Comparison of ENCODE assay signal across 3 cellular contexts in the genomic region with DNA sequence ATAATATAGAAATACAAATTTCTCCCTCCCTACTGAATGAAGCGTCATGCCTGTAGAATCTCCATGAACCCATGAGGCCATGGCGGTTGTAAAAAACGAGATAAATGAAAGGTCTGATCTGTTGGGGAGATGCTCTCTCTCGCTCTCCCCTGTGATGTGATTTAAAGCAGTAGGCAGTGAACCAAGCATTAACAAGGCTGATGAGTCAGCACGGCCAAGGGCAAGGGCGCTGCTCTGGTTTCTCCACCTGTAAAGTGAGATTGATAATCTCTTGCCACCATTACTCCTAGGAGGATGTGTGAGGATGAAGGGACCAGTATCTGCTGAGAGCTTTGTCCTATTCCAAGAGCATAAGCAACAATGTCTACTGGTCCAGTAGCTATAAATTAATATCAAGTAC.
TF ChIP-seq lines count a peak whose summit lies in the region.

No MANE protein-coding gene starts in this region.

TF ChIP-seq in A549, 52 proteins besides CTCF, POLR2A, EP300 and RAD21:
- TF ChIP-seq MAFK (IDR thresholded peaks at IDR 0.05; ENCODE audit: partially characterized antibody) (peak; percentile 1), NFE2L2 (conservative IDR thresholded peaks at IDR 0.05; ENCODE audit: low read length) (no peak), ZNF302 (CRISPR knock-in tag; IDR thresholded peaks at IDR 0.05) (no peak), RFX5 (IDR thresholded peaks at IDR 0.05) (no peak), GATA3 (IDR thresholded peaks at IDR 0.05; ENCODE audit: borderline replicate concordance) (no peak)
- TF ChIP-seq, protein P1, sequence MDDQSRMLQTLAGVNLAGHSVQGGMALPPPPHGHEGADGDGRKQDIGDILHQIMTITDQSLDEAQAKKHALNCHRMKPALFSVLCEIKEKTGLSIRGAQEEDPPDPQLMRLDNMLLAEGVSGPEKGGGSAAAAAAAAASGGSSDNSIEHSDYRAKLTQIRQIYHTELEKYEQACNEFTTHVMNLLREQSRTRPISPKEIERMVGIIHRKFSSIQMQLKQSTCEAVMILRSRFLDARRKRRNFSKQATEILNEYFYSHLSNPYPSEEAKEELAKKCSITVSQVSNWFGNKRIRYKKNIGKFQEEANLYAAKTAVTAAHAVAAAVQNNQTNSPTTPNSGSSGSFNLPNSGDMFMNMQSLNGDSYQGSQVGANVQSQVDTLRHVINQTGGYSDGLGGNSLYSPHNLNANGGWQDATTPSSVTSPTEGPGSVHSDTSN (IDR thresholded peaks at IDR 0.05) = no peak
- TF ChIP-seq, protein P2, sequence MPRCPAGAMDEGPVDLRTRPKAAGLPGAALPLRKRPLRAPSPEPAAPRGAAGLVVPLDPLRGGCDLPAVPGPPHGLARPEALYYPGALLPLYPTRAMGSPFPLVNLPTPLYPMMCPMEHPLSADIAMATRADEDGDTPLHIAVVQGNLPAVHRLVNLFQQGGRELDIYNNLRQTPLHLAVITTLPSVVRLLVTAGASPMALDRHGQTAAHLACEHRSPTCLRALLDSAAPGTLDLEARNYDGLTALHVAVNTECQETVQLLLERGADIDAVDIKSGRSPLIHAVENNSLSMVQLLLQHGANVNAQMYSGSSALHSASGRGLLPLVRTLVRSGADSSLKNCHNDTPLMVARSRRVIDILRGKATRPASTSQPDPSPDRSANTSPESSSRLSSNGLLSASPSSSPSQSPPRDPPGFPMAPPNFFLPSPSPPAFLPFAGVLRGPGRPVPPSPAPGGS (IDR thresholded peaks at IDR 0.05) = no peak
TF ChIP-seq in A549: peak in this region for 1.

TF ChIP-seq in H1, 55 proteins besides CTCF, POLR2A, EP300 and RAD21:
- no peak for TF ChIP-seq YY1 (IDR thresholded peaks at IDR 0.05; ENCODE audit: low read depth, low read length)
- no peak for TF ChIP-seq SRF (IDR thresholded peaks at IDR 0.05; ENCODE audit: low read depth, low read length)
- no peak for TF ChIP-seq EZH2 (IDR thresholded peaks at IDR 0.05; ENCODE audit: low read depth, low read length, severe bottlenecking)
- TF ChIP-seq GABPA (IDR thresholded peaks at IDR 0.05; ENCODE audit: borderline replicate concordance, insufficient read depth, low read length) = no peak
- no peak for TF ChIP-seq RBBP5 (IDR thresholded peaks at IDR 0.05; ENCODE audit: borderline replicate concordance, low read depth, low read length)
- no peak for TF ChIP-seq BACH1 (IDR thresholded peaks at IDR 0.05; ENCODE audit: low read length)
- TF ChIP-seq CEBPB (IDR thresholded peaks at IDR 0.05; ENCODE audit: low read depth, low read length) = no peak
- TF ChIP-seq BCL11A (IDR thresholded peaks at IDR 0.05; ENCODE audit: low read depth in 2 of 2, low read length in 2 of 2) = no peak

TF ChIP-seq in neural cell, 6 proteins besides CTCF, POLR2A, EP300 and RAD21:
- TF ChIP-seq POLR2AphosphoS5 (IDR thresholded peaks at IDR 0.05) = no peak
- TF ChIP-seq EZH2 (IDR thresholded peaks at IDR 0.05; ENCODE audit: borderline replicate concordance, insufficient read depth, low read length, poor library complexity, severe bottlenecking) = no peak
- TF ChIP-seq, protein P3, sequence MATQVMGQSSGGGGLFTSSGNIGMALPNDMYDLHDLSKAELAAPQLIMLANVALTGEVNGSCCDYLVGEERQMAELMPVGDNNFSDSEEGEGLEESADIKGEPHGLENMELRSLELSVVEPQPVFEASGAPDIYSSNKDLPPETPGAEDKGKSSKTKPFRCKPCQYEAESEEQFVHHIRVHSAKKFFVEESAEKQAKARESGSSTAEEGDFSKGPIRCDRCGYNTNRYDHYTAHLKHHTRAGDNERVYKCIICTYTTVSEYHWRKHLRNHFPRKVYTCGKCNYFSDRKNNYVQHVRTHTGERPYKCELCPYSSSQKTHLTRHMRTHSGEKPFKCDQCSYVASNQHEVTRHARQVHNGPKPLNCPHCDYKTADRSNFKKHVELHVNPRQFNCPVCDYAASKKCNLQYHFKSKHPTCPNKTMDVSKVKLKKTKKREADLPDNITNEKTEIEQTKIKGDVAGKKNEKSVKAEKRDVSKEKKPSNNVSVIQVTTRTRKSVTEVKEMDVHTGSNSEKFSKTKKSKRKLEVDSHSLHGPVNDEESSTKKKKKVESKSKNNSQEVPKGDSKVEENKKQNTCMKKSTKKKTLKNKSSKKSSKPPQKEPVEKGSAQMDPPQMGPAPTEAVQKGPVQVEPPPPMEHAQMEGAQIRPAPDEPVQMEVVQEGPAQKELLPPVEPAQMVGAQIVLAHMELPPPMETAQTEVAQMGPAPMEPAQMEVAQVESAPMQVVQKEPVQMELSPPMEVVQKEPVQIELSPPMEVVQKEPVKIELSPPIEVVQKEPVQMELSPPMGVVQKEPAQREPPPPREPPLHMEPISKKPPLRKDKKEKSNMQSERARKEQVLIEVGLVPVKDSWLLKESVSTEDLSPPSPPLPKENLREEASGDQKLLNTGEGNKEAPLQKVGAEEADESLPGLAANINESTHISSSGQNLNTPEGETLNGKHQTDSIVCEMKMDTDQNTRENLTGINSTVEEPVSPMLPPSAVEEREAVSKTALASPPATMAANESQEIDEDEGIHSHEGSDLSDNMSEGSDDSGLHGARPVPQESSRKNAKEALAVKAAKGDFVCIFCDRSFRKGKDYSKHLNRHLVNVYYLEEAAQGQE (IDR thresholded peaks at IDR 0.05; ENCODE audit: borderline replicate concordance) = no peak
- no peak for TF ChIP-seq MXI1 (conservative IDR thresholded peaks at IDR 0.05; ENCODE audit: poor library complexity, severe bottlenecking)
- no peak for TF ChIP-seq SMC3 (conservative IDR thresholded peaks at IDR 0.05; ENCODE audit: poor library complexity)
TF ChIP-seq in neural cell: peak in this region for 0.
